ENCODE assay signal across 8 cellular contexts in genomic region chr6:26158581-26159416, GRCh38.
DNase-seq lines count a peak whose midpoint lies in the region; ATAC-seq and TF ChIP-seq lines count a peak whose summit lies in the region.

No MANE protein-coding gene starts in this region.

- TF ChIP-seq CTCF in brain (conservative IDR thresholded peaks at IDR 0.05): peak in 1 of 2 experiments; percentile 11
- TF ChIP-seq CTCF in GM10266 (IDR thresholded peaks at IDR 0.05; ENCODE audit: control insufficient read depth, insufficient read depth, low read depth, missing control alignments): no peak

- no peaks in the 10 kb centered on the region for H3K36me3 ChIP-seq in skeletal muscle tissue (ENCODE audit: control insufficient read depth in 3 of 3, insufficient read depth in 3 of 3, low read length in 3 of 3)

- peak overlapping the region; percentile 92 to 99 (median 94) for H3K27ac Mint-ChIP-seq in brain

- peak overlapping the region; percentile 91 to 98 (median 95) for H3K4me3 Mint-ChIP-seq in brain

- no peaks in the 10 kb centered on the region for H3K9me3 ChIP-seq in iPS-18c (ENCODE audit: control insufficient read depth, insufficient read depth, low read length)
- no peaks in the 10 kb centered on the region for H3K9me3 ChIP-seq in skeletal muscle tissue (ENCODE audit: control insufficient read depth in 3 of 3, low read length in 3 of 3)

- peaks cover 0 to 12% (median 3%) of the 10 kb centered on the region in 5 experiments for H3K9me3 Mint-ChIP-seq in brain

- peaks cover 54% of the 10 kb centered on the region for H3K4me1 Mint-ChIP-seq in brain

- peaks cover 44% of the 10 kb centered on the region for H3K36me3 Mint-ChIP-seq in brain

- H3K27me3 Mint-ChIP-seq in brain: peaks cover 38% of the 10 kb centered on the region

- H3K4me3 ChIP-seq in iPS-18c (ENCODE audit: insufficient read depth, low read depth, low read length): peak overlapping the region; percentile 57
- H3K4me3 ChIP-seq in skeletal muscle tissue (ENCODE audit: low read length in 3 of 3): peak overlapping the region; percentile 85 to 88 (median 86)

- peaks cover 0 to 21% (median 3%) of the 10 kb centered on the region in 3 donors for H3K27me3 ChIP-seq in skeletal muscle tissue (ENCODE audit: control insufficient read depth in 3 of 3, insufficient read depth in 3 of 3, low read length in 3 of 3)

- peak; percentile 68 for DNase-seq in EL
- peak; percentile 45 for DNase-seq in LHCN-M2 (ENCODE audit: low read depth)
- peak; percentile 40 to 82 (median 59) for DNase-seq in T-helper 1 cell
- no peak for DNase-seq in GM10266 (ENCODE audit: extremely low spot score)

- H3K27ac ChIP-seq in skeletal muscle tissue (ENCODE audit: low read depth, low read length): peak overlapping the region; percentile 91

- peak overlapping the region; percentile 64 to 78 (median 71) for H3K9ac ChIP-seq in skeletal muscle tissue (ENCODE audit: low read depth in 1 of 3, low read length in 3 of 3)

- ATAC-seq in HG03045 (IDR thresholded peaks at IDR 0.05; ENCODE audit: unreplicated experiment): no peak

- H3K4me1 ChIP-seq in skeletal muscle tissue (ENCODE audit: control insufficient read depth in 3 of 3, insufficient read depth in 3 of 3, low read length in 3 of 3): peaks cover 11 to 21% (median 19%) of the 10 kb centered on the region in 3 donors
